In the genomic region with DNA sequence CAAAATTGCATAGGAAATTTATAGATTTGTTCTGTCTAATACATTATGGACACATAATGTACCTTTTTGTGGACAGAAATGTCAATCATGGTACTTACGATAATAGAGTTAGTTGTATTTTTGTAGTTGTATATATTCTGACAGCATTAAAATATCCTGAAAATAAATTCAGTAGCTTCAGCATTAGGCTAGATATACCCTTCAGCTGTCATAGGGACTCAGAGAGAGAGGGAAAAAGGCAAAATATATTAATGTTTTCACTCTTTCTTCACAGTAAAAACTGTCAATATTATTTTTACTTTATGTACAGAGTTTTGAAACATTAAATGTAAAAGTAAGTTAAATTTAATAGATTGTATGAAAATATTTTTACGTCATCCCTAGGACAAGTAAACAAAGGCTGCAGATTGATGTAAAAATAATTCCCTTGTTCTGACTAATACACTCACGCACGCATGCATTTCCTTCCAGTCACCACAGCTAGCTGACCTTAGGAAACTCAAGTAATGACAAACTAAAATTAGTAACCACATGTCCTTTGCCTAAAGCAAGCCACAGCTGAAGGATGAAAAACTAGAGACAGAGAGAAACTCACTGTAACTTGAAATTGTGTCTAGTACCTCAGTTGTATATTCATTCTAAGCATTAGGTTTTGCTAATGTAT, we compare ENCODE assay signal across 11 cellular contexts.
DNase-seq lines count a peak whose midpoint lies in the region; ATAC-seq and TF ChIP-seq lines count a peak whose summit lies in the region.
"Had no signal": no experiment of that assay in that cellular context is flagged by ENCODE, and none has a peak within 500 bp of the region (broad histone marks: within the 10 kb centered on the region; RNA-seq: fewer than 3 reads in every experiment).

No MANE protein-coding gene starts in this region.

- peak overlapping the region; percentile 44 for H2AFZ ChIP-seq in MM.1S (ENCODE audit: low read length)

- H3K4me3 ChIP-seq in AG09309 (ENCODE audit: control insufficient read depth, low read depth, low read length) = no peak overlapping the region
- H3K4me3 ChIP-seq in MM.1S (ENCODE audit: low read length) = peak overlapping the region; percentile 29
- H3K4me3 ChIP-seq: prostate gland had no signal

- H3K9me3 ChIP-seq in MM.1S (replicated peaks; ENCODE audit: insufficient read depth, low read length) = no peaks in the 10 kb centered on the region
- H3K9me3 ChIP-seq: prostate gland had no signal

- peaks cover 28% of the 10 kb centered on the region for H3K4me1 ChIP-seq in MM.1S (ENCODE audit: low read length)
- H3K4me1 ChIP-seq: prostate gland had no signal

- H3K27ac Mint-ChIP-seq in chondrocyte (ENCODE audit: unreplicated experiment) = peak overlapping the region; percentile 77
- no peak overlapping the region for H3K27ac Mint-ChIP-seq in activated CD8-positive, alpha-beta T cell treated with anti-CD3 and anti-CD28 coated beads for 36 hours
- H3K27ac Mint-ChIP-seq: T-helper 1 cell treated with Interleukin-12 subunit alpha and Interleukin-12 subunit beta and Interleukin-4 antibody, amounts not matched to agents 30 μg/mL and 1 μg/mL, for 36 hours had no signal

- no peaks in the 10 kb centered on the region for H3K79me2 ChIP-seq in MM.1S (ENCODE audit: low read length)

- intact Hi-C loops in activated CD8-positive, alpha-beta T cell treated with anti-CD3 and anti-CD28 coated beads for 36 hours (cut with micrococcal nuclease) = no loop called here

- no peak for TF ChIP-seq CTCF in AG09309 (IDR thresholded peaks at IDR 0.05; ENCODE audit: control insufficient read depth, insufficient read depth, low read depth, low read length, missing control alignments)
- TF ChIP-seq CTCF in MM.1S (IDR thresholded peaks at IDR 0.05; ENCODE audit: low read length) = no peak
- no peak for TF ChIP-seq CTCF in chondrocyte (IDR thresholded peaks at IDR 0.05)
- no peak for TF ChIP-seq CTCF in activated CD8-positive, alpha-beta T cell treated with anti-CD3 and anti-CD28 coated beads for 36 hours (IDR thresholded peaks at IDR 0.05)

- no peaks in the 10 kb centered on the region for H3K36me3 ChIP-seq in MM.1S (replicated peaks; ENCODE audit: insufficient read depth, low read length)
- H3K36me3 ChIP-seq: prostate gland had no signal

- no peaks in the 10 kb centered on the region for H3K9me2 ChIP-seq in MM.1S (replicated peaks; ENCODE audit: insufficient read depth, low read length)

- peaks cover 13% of the 10 kb centered on the region for H3F3A ChIP-seq in MM.1S (ENCODE audit: insufficient read depth, low read length)

- DNase-seq in AG09309 (ENCODE audit: low read depth) (peak; percentile 88), MM.1S (peak; percentile 90), chondrocyte (ENCODE audit: low spot score) (no peak), medulla oblongata (ENCODE audit: extremely low spot score) (peak; percentile 22), SHP77 treated with DMSO at 0.1 percent for 48 hours (lab: John Stamatoyannopoulos, UW) (no peak), cerebellar nuclear complex (lab: John Stamatoyannopoulos, UW) (no peak)
- no peak for DNase-seq in activated naive CD4-positive, alpha-beta T cell (lab: John Stamatoyannopoulos, UW)
- DNase-seq in activated CD8-positive, alpha-beta T cell treated with anti-CD3 and anti-CD28 coated beads for 36 hours = no peak
- DNase-seq: substantia nigra had no signal

- H3K36me3 Mint-ChIP-seq in chondrocyte (ENCODE audit: low read depth) = no peaks in the 10 kb centered on the region
- H3K36me3 Mint-ChIP-seq in activated CD8-positive, alpha-beta T cell treated with anti-CD3 and anti-CD28 coated beads for 36 hours (ENCODE audit: low read depth) = no peaks in the 10 kb centered on the region

- H3K4me1 Mint-ChIP-seq in chondrocyte (ENCODE audit: low read depth) = peaks cover 14% of the 10 kb centered on the region
- no peaks in the 10 kb centered on the region for H3K4me1 Mint-ChIP-seq in activated CD8-positive, alpha-beta T cell treated with anti-CD3 and anti-CD28 coated beads for 36 hours (ENCODE audit: low read depth)

- H4K20me1 ChIP-seq in MM.1S (ENCODE audit: insufficient read depth, low read length) = no peaks in the 10 kb centered on the region

- CTCF ChIA-PET in activated CD8-positive, alpha-beta T cell treated with anti-CD3 and anti-CD28 coated beads for 36 hours (lab: Charles Lee) = no interaction called here

- peak overlapping the region; percentile 60 for H3K9ac ChIP-seq in MM.1S (ENCODE audit: low read length)

- H3K4me3 Mint-ChIP-seq in chondrocyte (ENCODE audit: unreplicated experiment) = no peak overlapping the region
- no peak overlapping the region for H3K4me3 Mint-ChIP-seq in activated CD8-positive, alpha-beta T cell treated with anti-CD3 and anti-CD28 coated beads for 36 hours
- H3K4me3 Mint-ChIP-seq: T-helper 1 cell treated with Interleukin-12 subunit alpha and Interleukin-12 subunit beta and Interleukin-4 antibody, amounts not matched to agents 30 μg/mL and 1 μg/mL, for 36 hours had no signal

- peaks cover 5% of the 10 kb centered on the region for H3K27me3 Mint-ChIP-seq in chondrocyte (ENCODE audit: low read depth)
- peaks cover 5% of the 10 kb centered on the region for H3K27me3 Mint-ChIP-seq in activated CD8-positive, alpha-beta T cell treated with anti-CD3 and anti-CD28 coated beads for 36 hours

- ATAC-seq in activated CD8-positive, alpha-beta T cell treated with anti-CD3 and anti-CD28 coated beads for 36 hours = no peak

- H3K9me3 Mint-ChIP-seq in chondrocyte (ENCODE audit: low read depth) = peaks cover 3% of the 10 kb centered on the region
- no peaks in the 10 kb centered on the region for H3K9me3 Mint-ChIP-seq in activated CD8-positive, alpha-beta T cell treated with anti-CD3 and anti-CD28 coated beads for 36 hours
- H3K9me3 Mint-ChIP-seq: T-helper 1 cell treated with Interleukin-12 subunit alpha and Interleukin-12 subunit beta and Interleukin-4 antibody, amounts not matched to agents 30 μg/mL and 1 μg/mL, for 36 hours had no signal

- H3K27ac ChIP-seq in MM.1S (ENCODE audit: low read length) = peak overlapping the region; percentile 96
- H3K27ac ChIP-seq: prostate gland had no signal

- no peaks in the 10 kb centered on the region for H3K27me3 ChIP-seq in MM.1S (replicated peaks; ENCODE audit: insufficient read depth, low read length)

- POLR2A ChIA-PET in activated CD8-positive, alpha-beta T cell treated with anti-CD3 and anti-CD28 coated beads for 36 hours (lab: Charles Lee) = no interaction called here

- H3K4me2 ChIP-seq in MM.1S (ENCODE audit: low read depth, low read length) = peak overlapping the region; percentile 91

Comparison
In these comparisons a context has a peak if more than half of its experiments do, and no peak if none do; other contexts are left out.
1. DNase-seq: peak in AG09309 (single experiment), MM.1S (single experiment) and medulla oblongata (single experiment); none in chondrocyte (single experiment), SHP77 treated with DMSO at 0.1 percent for 48 hours (single experiment), cerebellar nuclear complex (0 of 2), activated naive CD4-positive, alpha-beta T cell (0 of 4) and activated CD8-positive, alpha-beta T cell treated with anti-CD3 and anti-CD28 coated beads for 36 hours (single experiment).